ENCODE assay signal across 7 cellular contexts in genomic region chr1:119139393-119139792, GRCh38. TPM values are rescaled to one million over a fixed set of nuclear protein-coding genes. Genes with fewer than 3 reads are reported as not detected.
DNase-seq lines count a peak whose midpoint lies in the region; ATAC-seq, FAIRE-seq and TF ChIP-seq lines count a peak whose summit lies in the region.

No MANE protein-coding gene starts in this region.

- CTCF ChIA-PET in PC-9 (lab: Charles Lee), result no interaction called here

- H3K27ac ChIP-seq in GM23248, result peak overlapping the region; percentile 99
- peak overlapping the region; percentile 96 for H3K27ac ChIP-seq in PC-9
- peak overlapping the region in 1 of 2 donors; percentile 100 for H3K27ac ChIP-seq in small intestine (ENCODE audit: low read depth in 1 of 2, low read length in 1 of 2)

- H3K36me3 ChIP-seq in GM23248 (ENCODE audit: low read depth) (no peaks in the 10 kb centered on the region), PC-9 (ENCODE audit: low read depth) (0 out of 2 replicates have a peak, but pooled peaks cover 6% of the 10 kb centered on the region), small intestine (ENCODE audit: control insufficient read depth in 2 of 2, insufficient read depth in 2 of 2, low read length in 2 of 2) (no peaks in the 10 kb centered on the region)

- no peak for TF ChIP-seq POLR2A in erythroblast (IDR thresholded peaks at IDR 0.05; ENCODE audit: low read length)

- TF ChIP-seq CTCF in GM12864 (IDR thresholded peaks at IDR 0.05; ENCODE audit: low read depth, low read length, missing control alignments), result no peak
- no peak for TF ChIP-seq CTCF in PC-9 (conservative IDR thresholded peaks at IDR 0.05)

- H3K9me2 ChIP-seq in GM23248 (ENCODE audit: insufficient read depth) (0 out of 2 replicates have a peak, but pooled peaks cover 6% of the 10 kb centered on the region), PC-9 (ENCODE audit: insufficient read depth) (no peaks in the 10 kb centered on the region)

- in situ Hi-C loops in GM23248 (cut with MboI), result loop anchor here (5.0 kb wide), 1 partner anchor 62 kb away; no protein-coding TSS in a partner anchor

- no peaks in the 10 kb centered on the region for H3K27me3 ChIP-seq in GM23248 (replicated peaks; ENCODE audit: insufficient read depth)
- H3K27me3 ChIP-seq in PC-9 (ENCODE audit: insufficient read depth, low read depth), result no peaks in the 10 kb centered on the region
- H3K27me3 ChIP-seq in small intestine (ENCODE audit: control insufficient read depth in 2 of 2, insufficient read depth in 2 of 2, low read length in 2 of 2), result no peaks in the 10 kb centered on the region

- H3K4me2 ChIP-seq in GM23248 (ENCODE audit: unreplicated experiment), result peak overlapping the region; percentile 89
- H3K4me2 ChIP-seq in PC-9, result peak overlapping the region; percentile 84

- DNase-seq in GM12864 (ENCODE audit: low read depth), result peak; percentile 34
- DNase-seq in GM23248, result no peak
- no peak for DNase-seq in PC-9
- DNase-seq in erythroblast (lab: John Stamatoyannopoulos, UW), result peak; percentile 24 to 41
- peak; percentile 13 for DNase-seq in small intestine
- DNase-seq in Kasumi-1 (lab: John Stamatoyannopoulos, UW), result no peak

- intact Hi-C loops in PC-9 (cut with micrococcal nuclease; ENCODE audit: unreplicated experiment), result no loop called here

- no peak for ATAC-seq in HG03457 (IDR thresholded peaks at IDR 0.05; ENCODE audit: unreplicated experiment)

- H3K4me3 ChIP-seq in GM12864 (ENCODE audit: low read depth, low read length) (peak overlapping the region; percentile 62), GM23248 (peak overlapping the region; percentile 90), PC-9 (peak overlapping the region; percentile 75), small intestine (ENCODE audit: low read depth in 1 of 2, low read length in 2 of 2) (peak overlapping the region in 1 of 2 donors; percentile 62)

- BruUV-seq in PC-9 (replicated peaks; lab: Mats Ljungman, UMichigan), result TSS peak; percentile 70

- no peaks in the 10 kb centered on the region for H4K20me1 ChIP-seq in GM23248 (ENCODE audit: insufficient read depth)
- H4K20me1 ChIP-seq in PC-9 (ENCODE audit: insufficient read depth), result 0 out of 2 replicates have a peak, but pooled peaks cover 8% of the 10 kb centered on the region

- H3K79me2 ChIP-seq in GM23248 (ENCODE audit: insufficient read depth) (peaks cover 58% of the 10 kb centered on the region), PC-9 (ENCODE audit: low read depth) (peaks cover 63% of the 10 kb centered on the region)

- WGBS in GM23248 (ENCODE audit: low coverage in 1 of 2, low lambda C conversion rate in 2 of 2, missing lambda C conversion rate in 2 of 2), 2 experiments, result 32 to 36% methylated on average over 5 of the region's 5 CpGs
- 11 to 26% (median 16%) methylated on average over 5 of the region's 5 CpGs for WGBS in small intestine, 3 donors

- peak overlapping the region; percentile 89 for H2AFZ ChIP-seq in GM23248
- peak overlapping the region; percentile 90 for H2AFZ ChIP-seq in PC-9

- FAIRE-seq in small intestine (lab: Jason Lieb, UNC), result no peak

- H3K4me1 ChIP-seq in GM23248 (ENCODE audit: insufficient read depth) (peaks cover 31% of the 10 kb centered on the region), PC-9 (replicated peaks; ENCODE audit: insufficient read depth) (peaks cover 31% of the 10 kb centered on the region), small intestine (ENCODE audit: control insufficient read depth in 2 of 2, insufficient read depth in 1 of 2, low read depth in 1 of 2, low read length in 1 of 2) (peaks cover 4 to 6% of the 10 kb centered on the region in 2 donors)

- POLR2A ChIA-PET in PC-9 (lab: Charles Lee; ENCODE audit: unreplicated experiment), result interaction anchor here (0.6 kb wide), 1 partner anchor 101 kb away, joined by 5 read pairs; no protein-coding TSS in a partner anchor

- H3F3A ChIP-seq in GM23248 (ENCODE audit: insufficient read depth) (peaks cover 20% of the 10 kb centered on the region), PC-9 (ENCODE audit: insufficient read depth, low read depth) (peaks cover 13% of the 10 kb centered on the region; the same call in 1 of the 2 replicates)

- H3K9me3 ChIP-seq in GM23248 (ENCODE audit: low read depth) (no peaks in the 10 kb centered on the region), PC-9 (ENCODE audit: insufficient read depth, low read depth) (no peaks in the 10 kb centered on the region), small intestine (ENCODE audit: control insufficient read depth, low read depth) (no peaks in the 10 kb centered on the region)

- H3K9ac ChIP-seq in GM23248, result peak overlapping the region; percentile 95

RNA-seq across cellular contexts. Expression of gene WARS2, which starts 1.1 kb away (rescaled TPM):
- total RNA-seq in GM23248 (2014; rRNA removed; shearing (Covaris generic)), result 13.0 and 13.8 TPM in 2 replicates
- polyA plus RNA-seq in GM23248 (2016; fragmentation: Nextera tagmentation; extraction: Ambion mirVana) (7.9 and 9.6 TPM in 2 replicates), small intestine (10 to 100 TPM in 1 of 3 donors, 1 to 10 TPM in 2; 4.5 to 11.2 (median 4.6) TPM)
- 17.6 and 24.2 TPM in 2 replicates for total RNA-seq in PC-9 (2021)

Comparison
In these comparisons a context has a peak if more than half of its experiments do, and no peak if none do; other contexts are left out.
1. DNase-seq: peak in GM12864 (single experiment), erythroblast (2 of 2) and small intestine (single experiment); none in GM23248 (single experiment), PC-9 (0 of 2) and Kasumi-1 (0 of 2).